11 cellular contexts compared by ENCODE assay signal in the genomic region with DNA sequence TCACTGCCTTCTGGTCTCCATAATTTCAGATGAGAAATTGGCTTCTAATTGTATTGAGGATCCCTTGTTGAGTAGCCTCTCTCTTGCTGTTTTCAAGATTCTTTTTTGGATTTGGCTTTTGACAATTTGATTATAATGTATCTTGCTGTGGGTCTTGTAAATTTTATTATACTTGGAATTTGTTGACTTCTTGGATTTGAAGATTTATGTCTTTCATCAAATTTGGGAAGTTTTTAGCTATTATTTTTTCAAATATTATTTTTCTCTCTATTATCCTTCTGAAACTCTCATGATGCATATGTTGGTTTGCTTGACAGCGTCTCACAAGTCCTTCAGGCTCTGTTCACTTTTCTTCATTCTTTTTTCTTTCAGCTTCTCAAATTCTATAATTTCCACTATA.
"Had no signal": no experiment of that assay in that cellular context is flagged by ENCODE, and none has a peak within 500 bp of the region (broad histone marks: within the 10 kb centered on the region; RNA-seq: fewer than 3 reads in every experiment).

No MANE protein-coding gene starts in this region.

- H3K36me3 ChIP-seq: adrenal gland, ascending aorta, brain microvascular endothelial cell, cardiac muscle cell had no signal

- H3K4me3 ChIP-seq: adrenal gland, ascending aorta, body of pancreas, breast epithelium, cardiac muscle cell had no signal

- H3K9me3 ChIP-seq: body of pancreas had no signal

- H3K27ac ChIP-seq: adrenal gland, ascending aorta, body of pancreas, brain microvascular endothelial cell, breast epithelium, cardiac muscle cell had no signal

- H3K4me1 ChIP-seq: adrenal gland, ascending aorta, body of pancreas, breast epithelium had no signal

- ATAC-seq: activated naive CD4-positive, alpha-beta T cell treated with anti-CD3 and anti-CD28 coated beads, Interleukin-2, amount 50 U/mL, for 72 hours; activated naive CD8-positive, alpha-beta T cell treated with anti-CD3 and anti-CD28 coated beads, Interleukin-2, amount 50 U/mL, for 24 hours; activated T-cell treated with anti-CD3 and anti-CD28 coated beads, Interleukin-2, amount 50 U/mL, for 4 hours; activated T-cell treated with anti-CD3 and anti-CD28 coated beads, Interleukin-2, amount 50 U/mL, for 72 hours; activated T-helper 17 cell treated with anti-CD3 and anti-CD28 coated beads, Interleukin-2, amount 50 U/mL, for 72 hours; body of pancreas had no signal
